In genomic region chr22:20554824-20555223, GRCh38 we compare ENCODE assay signal across 18 cellular contexts. TPM values are rescaled to one million over a fixed set of nuclear protein-coding genes. Genes with fewer than 3 reads are reported as not detected.
A peak's percentile ranks its signal among the peaks of the same experiment; 100 is the strongest.
DNase-seq lines count a peak whose midpoint lies in the region; ATAC-seq and TF ChIP-seq lines count a peak whose summit lies in the region.
"Had no signal": no experiment of that assay in that cellular context is flagged by ENCODE, and none has a peak within 500 bp of the region (broad histone marks: within the 10 kb centered on the region; RNA-seq: fewer than 3 reads in every experiment).

No MANE protein-coding gene starts in this region.

- intact Hi-C loops in activated CD8-positive, alpha-beta T cell treated with anti-CD3 and anti-CD28 coated beads for 36 hours (cut with micrococcal nuclease), result loop anchor here (5.0 kb wide), 1 partner anchor 48 kb away; the partner anchor contains the start of gene MED15
- intact Hi-C loops in lower lobe of right lung (cut with DNase I), result no loop called here

- H3K4me1 Mint-ChIP-seq in activated naive CD4-positive, alpha-beta T cell treated with anti-CD3 and anti-CD28 coated beads, Interleukin-2, amount 50 U/mL, for 24 hours, result peaks cover 91% of the 10 kb centered on the region
- H3K4me1 Mint-ChIP-seq in activated CD8-positive, alpha-beta T cell treated with anti-CD3 and anti-CD28 coated beads for 36 hours (ENCODE audit: low read depth), result peaks cover 95% of the 10 kb centered on the region
- peaks cover 79% of the 10 kb centered on the region for H3K4me1 Mint-ChIP-seq in stimulated activated effector memory CD8-positive, alpha-beta T cell treated with anti-CD3 and anti-CD28 coated beads, Interleukin-12 subunit alpha, Interleukin-12 subunit beta, amount 100 ng/mL, for 72 hours
- peaks cover 20% of the 10 kb centered on the region for H3K4me1 Mint-ChIP-seq in WTC11

- peaks cover 33% of the 10 kb centered on the region for H3K36me3 Mint-ChIP-seq in activated naive CD4-positive, alpha-beta T cell treated with anti-CD3 and anti-CD28 coated beads, Interleukin-2, amount 50 U/mL, for 24 hours
- H3K36me3 Mint-ChIP-seq in activated naive CD4-positive, alpha-beta T cell treated with anti-CD3 and anti-CD28 coated beads, Interleukin-2, amount 50 U/mL, for 72 hours, result peaks cover 46 to 64% of the 10 kb centered on the region in 2 donors
- peaks cover 78% of the 10 kb centered on the region for H3K36me3 Mint-ChIP-seq in activated CD8-positive, alpha-beta T cell treated with anti-CD3 and anti-CD28 coated beads for 36 hours (ENCODE audit: low read depth)
- H3K36me3 Mint-ChIP-seq in stimulated activated effector memory CD8-positive, alpha-beta T cell treated with anti-CD3 and anti-CD28 coated beads, Interleukin-12 subunit alpha, Interleukin-12 subunit beta, amount 100 ng/mL, for 72 hours, result peaks cover 88% of the 10 kb centered on the region
- H3K36me3 Mint-ChIP-seq in WTC11, result peaks cover 45% of the 10 kb centered on the region

- no peaks in the 10 kb centered on the region for H3K9me3 Mint-ChIP-seq in activated naive CD4-positive, alpha-beta T cell treated with anti-CD3 and anti-CD28 coated beads, Interleukin-2, amount 50 U/mL, for 24 hours
- H3K9me3 Mint-ChIP-seq in activated naive CD4-positive, alpha-beta T cell treated with anti-CD3 and anti-CD28 coated beads, Interleukin-2, amount 50 U/mL, for 72 hours, result peaks cover 8 to 13% of the 10 kb centered on the region in 2 donors
- peaks cover 10% of the 10 kb centered on the region for H3K9me3 Mint-ChIP-seq in activated CD8-positive, alpha-beta T cell treated with anti-CD3 and anti-CD28 coated beads for 36 hours
- peaks cover 9% of the 10 kb centered on the region for H3K9me3 Mint-ChIP-seq in stimulated activated effector memory CD8-positive, alpha-beta T cell treated with anti-CD3 and anti-CD28 coated beads, Interleukin-12 subunit alpha, Interleukin-12 subunit beta, amount 100 ng/mL, for 72 hours
- peaks cover 12% of the 10 kb centered on the region for H3K9me3 Mint-ChIP-seq in WTC11

- no peak for DNase-seq in activated naive CD4-positive, alpha-beta T cell treated with anti-CD3 and anti-CD28 coated beads, Interleukin-2, amount 50 U/mL, for 72 hours (ENCODE audit: low spot score in 2 of 2)
- DNase-seq in activated CD8-positive, alpha-beta T cell treated with anti-CD3 and anti-CD28 coated beads for 36 hours, result no peak
- DNase-seq in lower lobe of right lung (no peak), NCI-H446 (lab: John Stamatoyannopoulos, UW) (no peak), WTC11 (ENCODE audit: low spot score) (no peak)
- no peak for DNase-seq in stimulated activated effector memory CD8-positive, alpha-beta T cell treated with anti-CD3 and anti-CD28 coated beads, Interleukin-12 subunit alpha, Interleukin-12 subunit beta, amount 100 ng/mL, for 72 hours (ENCODE audit: low spot score in 2 of 2)
- DNase-seq: caudate nucleus, COR-L47, left ventricle myocardium superior, naive B cell, NCI-H1048, NCI-H2107, NCI-H69, PC-3 had no signal

- H3K27me3 Mint-ChIP-seq in activated naive CD4-positive, alpha-beta T cell treated with anti-CD3 and anti-CD28 coated beads, Interleukin-2, amount 50 U/mL, for 24 hours, result no peaks in the 10 kb centered on the region
- H3K27me3 Mint-ChIP-seq in activated CD8-positive, alpha-beta T cell treated with anti-CD3 and anti-CD28 coated beads for 36 hours, result no peaks in the 10 kb centered on the region
- no peaks in the 10 kb centered on the region for H3K27me3 Mint-ChIP-seq in WTC11 (ENCODE audit: low read depth)
- H3K27me3 Mint-ChIP-seq: naive B cell had no signal

- CTCF ChIA-PET in activated CD8-positive, alpha-beta T cell treated with anti-CD3 and anti-CD28 coated beads for 36 hours (lab: Charles Lee), result interaction anchor here (14.0 kb wide), 1 partner anchor 12 kb away, joined by 234 read pairs; no protein-coding TSS in a partner anchor
- CTCF ChIA-PET in WTC11 (lab: Charles Lee), result interaction anchor here (1.1 to 3.0 kb wide), 2 partner anchors 10 to 16 kb away, joined by 3 to 10 read pairs; no protein-coding TSS in a partner anchor

- H3K27ac Mint-ChIP-seq in activated naive CD4-positive, alpha-beta T cell treated with anti-CD3 and anti-CD28 coated beads, Interleukin-2, amount 50 U/mL, for 24 hours, result peak overlapping the region; percentile 30
- H3K27ac Mint-ChIP-seq in activated naive CD4-positive, alpha-beta T cell treated with anti-CD3 and anti-CD28 coated beads, Interleukin-2, amount 50 U/mL, for 72 hours, result no peak overlapping the region
- peak overlapping the region; percentile 95 for H3K27ac Mint-ChIP-seq in activated CD8-positive, alpha-beta T cell treated with anti-CD3 and anti-CD28 coated beads for 36 hours
- peak overlapping the region; percentile 81 for H3K27ac Mint-ChIP-seq in stimulated activated effector memory CD8-positive, alpha-beta T cell treated with anti-CD3 and anti-CD28 coated beads, Interleukin-12 subunit alpha, Interleukin-12 subunit beta, amount 100 ng/mL, for 72 hours
- no peak overlapping the region for H3K27ac Mint-ChIP-seq in WTC11

- H3K27me3 ChIP-seq in lower lobe of right lung (ENCODE audit: low read depth), result no peaks in the 10 kb centered on the region

- POLR2A ChIA-PET in activated CD8-positive, alpha-beta T cell treated with anti-CD3 and anti-CD28 coated beads for 36 hours (lab: Charles Lee), result interaction anchor here (0.7 to 7.8 kb wide), 4 partner anchors 11 to 131 kb away, joined by 3 to 86 read pairs (median 9); partner anchors contain the start of gene MED15
- POLR2A ChIA-PET in WTC11 (lab: Charles Lee), result no interaction called here

- TF ChIP-seq CTCF in activated CD8-positive, alpha-beta T cell treated with anti-CD3 and anti-CD28 coated beads for 36 hours (IDR thresholded peaks at IDR 0.05), result no peak
- TF ChIP-seq CTCF in lower lobe of right lung (IDR thresholded peaks at IDR 0.05) (no peak), WTC11 (IDR thresholded peaks at IDR 0.05) (no peak)

- H3K9me3 ChIP-seq in lower lobe of right lung, result no peaks in the 10 kb centered on the region

- peak overlapping the region; percentile 87 for H3K27ac ChIP-seq in lower lobe of right lung
- H3K27ac ChIP-seq: HL-60, SK-N-MC had no signal

- peaks cover 80% of the 10 kb centered on the region for H3K4me1 ChIP-seq in lower lobe of right lung

- ATAC-seq in activated naive CD4-positive, alpha-beta T cell treated with anti-CD3 and anti-CD28 coated beads, Interleukin-2, amount 50 U/mL, for 72 hours, result no peak
- no peak for ATAC-seq in activated CD8-positive, alpha-beta T cell treated with anti-CD3 and anti-CD28 coated beads for 36 hours
- ATAC-seq in lower lobe of right lung (no peak), GM19397 (IDR thresholded peaks at IDR 0.05; ENCODE audit: unreplicated experiment) (no peak), WTC11 (no peak)
- no peak for ATAC-seq in stimulated activated effector memory CD8-positive, alpha-beta T cell treated with anti-CD3 and anti-CD28 coated beads, Interleukin-12 subunit alpha, Interleukin-12 subunit beta, amount 100 ng/mL, for 72 hours
- ATAC-seq: left ventricle myocardium superior, PC-3 had no signal

- no peak overlapping the region for H3K4me3 ChIP-seq in lower lobe of right lung
- H3K4me3 ChIP-seq: SK-N-MC had no signal

- peaks cover 82% of the 10 kb centered on the region for H3K36me3 ChIP-seq in lower lobe of right lung

- H3K4me3 Mint-ChIP-seq in activated naive CD4-positive, alpha-beta T cell treated with anti-CD3 and anti-CD28 coated beads, Interleukin-2, amount 50 U/mL, for 24 hours, result peak overlapping the region; percentile 55
- no peak overlapping the region for H3K4me3 Mint-ChIP-seq in activated CD8-positive, alpha-beta T cell treated with anti-CD3 and anti-CD28 coated beads for 36 hours
- H3K4me3 Mint-ChIP-seq in stimulated activated effector memory CD8-positive, alpha-beta T cell treated with anti-CD3 and anti-CD28 coated beads, Interleukin-12 subunit alpha, Interleukin-12 subunit beta, amount 100 ng/mL, for 72 hours, result peak overlapping the region; percentile 31
- H3K4me3 Mint-ChIP-seq in WTC11, result no peak overlapping the region

TF ChIP-seq in WTC11, 78 proteins besides CTCF, POLR2A, EP300 and RAD21 (continues in another document):
- TF ChIP-seq GABPB1 (CRISPR knock-in tag; IDR thresholded peaks at IDR 0.05) (no peak), ZNF396 (CRISPR knock-in tag; IDR thresholded peaks at IDR 0.05; ENCODE audit: borderline replicate concordance) (no peak), MXD4 (CRISPR knock-in tag; IDR thresholded peaks at IDR 0.05; ENCODE audit: borderline replicate concordance) (no peak), SMAD3 (CRISPR knock-in tag; IDR thresholded peaks at IDR 0.05; ENCODE audit: borderline replicate concordance) (no peak), AR (CRISPR knock-in tag; IDR thresholded peaks at IDR 0.05) (no peak), GTF2I (CRISPR knock-in tag; conservative IDR thresholded peaks at IDR 0.05) (no peak), SOX15 (CRISPR knock-in tag; IDR thresholded peaks at IDR 0.05) (no peak)

RNA-seq across cellular contexts. Expression of gene MED15, which starts 47.4 kb away (rescaled TPM):
- total RNA-seq in activated naive CD4-positive, alpha-beta T cell treated with anti-CD3 and anti-CD28 coated beads, Interleukin-2, amount 50 U/mL, for 72 hours, result 100 to 1,000 TPM in 1 of 2 donors, 10 to 100 TPM in 1; 88.9 to 137 TPM
- 100 to 1,000 TPM; 110 to 118 TPM for total RNA-seq in activated CD8-positive, alpha-beta T cell treated with anti-CD3 and anti-CD28 coated beads for 36 hours
- 105 TPM for total RNA-seq in lower lobe of right lung
- 60.9 to 67.7 TPM (median 62.6 TPM) in 3 replicates for total RNA-seq in WTC11 (2021)

RNA-seq across cellular contexts. Expression of gene KLHL22, which starts 59.2 kb away (rescaled TPM):
- total RNA-seq in activated naive CD4-positive, alpha-beta T cell treated with anti-CD3 and anti-CD28 coated beads, Interleukin-2, amount 50 U/mL, for 72 hours, result 10 to 100 TPM; 18.0 to 20.2 TPM
- total RNA-seq in activated CD8-positive, alpha-beta T cell treated with anti-CD3 and anti-CD28 coated beads for 36 hours, result 10 to 100 TPM; 16.3 to 17.9 TPM
- 24.0 TPM for total RNA-seq in lower lobe of right lung
- total RNA-seq in WTC11 (2021), result 9.9 to 15.7 TPM (median 12.1 TPM) in 3 replicates

Comparison
In these comparisons a context has a peak if more than half of its experiments do, and no peak if none do; other contexts are left out.
1. H3K27ac Mint-ChIP-seq: peak in activated naive CD4-positive, alpha-beta T cell treated with anti-CD3 and anti-CD28 coated beads, Interleukin-2, amount 50 U/mL, for 24 hours (single experiment), activated CD8-positive, alpha-beta T cell treated with anti-CD3 and anti-CD28 coated beads for 36 hours (single experiment) and stimulated activated effector memory CD8-positive, alpha-beta T cell treated with anti-CD3 and anti-CD28 coated beads, Interleukin-12 subunit alpha, Interleukin-12 subunit beta, amount 100 ng/mL, for 72 hours (single experiment); none in activated naive CD4-positive, alpha-beta T cell treated with anti-CD3 and anti-CD28 coated beads, Interleukin-2, amount 50 U/mL, for 72 hours (0 of 2) and WTC11 (single experiment).
2. H3K4me3 Mint-ChIP-seq: peak in activated naive CD4-positive, alpha-beta T cell treated with anti-CD3 and anti-CD28 coated beads, Interleukin-2, amount 50 U/mL, for 24 hours (single experiment) and stimulated activated effector memory CD8-positive, alpha-beta T cell treated with anti-CD3 and anti-CD28 coated beads, Interleukin-12 subunit alpha, Interleukin-12 subunit beta, amount 100 ng/mL, for 72 hours (single experiment); none in activated CD8-positive, alpha-beta T cell treated with anti-CD3 and anti-CD28 coated beads for 36 hours (single experiment) and WTC11 (single experiment).